ENCODE assay signal across 26 cellular contexts in genomic region chr11:126186031-126186698, GRCh38. TPM values are rescaled to one million over a fixed set of nuclear protein-coding genes. Genes with fewer than 3 reads are reported as not detected.
DNase-seq lines count a peak whose midpoint lies in the region; ATAC-seq and TF ChIP-seq lines count a peak whose summit lies in the region.
"Had no signal": no experiment of that assay in that cellular context is flagged by ENCODE, and none has a peak within 500 bp of the region (broad histone marks: within the 10 kb centered on the region; RNA-seq: fewer than 3 reads in every experiment).

No MANE protein-coding gene starts in this region.

- H2AFZ ChIP-seq in mammary epithelial cell (ENCODE audit: low read depth, low read length): no peak overlapping the region
- H2AFZ ChIP-seq: GM23248 had no signal

- dilution Hi-C loops in mammary epithelial cell (cut with HindIII; ENCODE audit: low sequenced_read_pairs): no loop called here

- no peak for TF ChIP-seq POLR2A in testis (IDR thresholded peaks at IDR 0.05)

- H3K27ac Mint-ChIP-seq in MCF 10A (ENCODE audit: low read depth, unreplicated experiment) (peak overlapping the region; percentile 46), nephron progenitor cell (peak overlapping the region; percentile 15)
- H3K27ac Mint-ChIP-seq: activated CD4-positive, alpha-beta T cell treated with anti-CD3 and anti-CD28 coated beads, Interleukin-2, amount 10 ng/mL, durations not matched to agents 7 days and 5 days; activated naive CD4-positive, alpha-beta T cell treated with anti-CD3 and anti-CD28 coated beads, Interleukin-2, amount 50 U/mL, for 24 hours; dendritic cell treated with granulocyte-macrophage colony-stimulating factor and Interleukin-4, amounts not matched to agents 40 ng/mL and 50 ng/mL, for 4 days had no signal

- H4K20me1 ChIP-seq in mammary epithelial cell (ENCODE audit: insufficient read depth, low read length): no peaks in the 10 kb centered on the region

- H3K4me1 ChIP-seq in mammary epithelial cell (ENCODE audit: insufficient read depth, low read length) (no peaks in the 10 kb centered on the region), heart right ventricle (no peaks in the 10 kb centered on the region), testis (no peaks in the 10 kb centered on the region)

- no peak overlapping the region for H3K27ac ChIP-seq in mammary epithelial cell (ENCODE audit: insufficient read depth, low read depth, low read length)
- no peak overlapping the region for H3K27ac ChIP-seq in heart right ventricle
- H3K27ac ChIP-seq in testis: no peak overlapping the region
- H3K27ac ChIP-seq: GM23248, RWPE1, skin epidermis, VCaP had no signal

- H3K27me3 Mint-ChIP-seq in MCF 10A (ENCODE audit: insufficient read depth, unreplicated experiment): no peaks in the 10 kb centered on the region
- H3K27me3 Mint-ChIP-seq in nephron progenitor cell (ENCODE audit: low read depth, poor library complexity): peaks cover 5% of the 10 kb centered on the region
- H3K27me3 Mint-ChIP-seq: activated CD4-positive, alpha-beta T cell treated with anti-CD3 and anti-CD28 coated beads, Interleukin-2, amount 10 ng/mL, durations not matched to agents 7 days and 5 days; activated naive CD4-positive, alpha-beta T cell treated with anti-CD3 and anti-CD28 coated beads, Interleukin-2, amount 50 U/mL, for 24 hours; dendritic cell treated with granulocyte-macrophage colony-stimulating factor and Interleukin-4, amounts not matched to agents 40 ng/mL and 50 ng/mL, for 4 days; naive thymus-derived CD8-positive, alpha-beta T cell had no signal

- H3K9me3 ChIP-seq in mammary epithelial cell (replicated peaks; ENCODE audit: insufficient read depth, low read length) (no peaks in the 10 kb centered on the region), heart right ventricle (no peaks in the 10 kb centered on the region), testis (no peaks in the 10 kb centered on the region)

- H3K36me3 Mint-ChIP-seq in MCF 10A (ENCODE audit: insufficient read depth, unreplicated experiment) (no peaks in the 10 kb centered on the region), nephron progenitor cell (ENCODE audit: low read depth) (peaks cover 37% of the 10 kb centered on the region)

- no peak overlapping the region for H3K9ac ChIP-seq in mammary epithelial cell (ENCODE audit: insufficient read depth, low read length)
- H3K9ac ChIP-seq: GM23248 had no signal

- BruUV-seq in MCF 10A (replicated peaks; lab: Mats Ljungman, UMichigan) (no TSS peak), mammary epithelial cell (replicated peaks; lab: Mats Ljungman, UMichigan) (no TSS peak)

- ATAC-seq in heart right ventricle: peak in 7 of 8 donors; percentile 37 to 83 (median 53)
- ATAC-seq in GM18868 (IDR thresholded peaks at IDR 0.05; ENCODE audit: unreplicated experiment): no peak
- no peak for ATAC-seq in GM19397 (IDR thresholded peaks at IDR 0.05; ENCODE audit: unreplicated experiment)
- ATAC-seq: naive thymus-derived CD8-positive, alpha-beta T cell had no signal

- no peak overlapping the region for H3K4me2 ChIP-seq in mammary epithelial cell (ENCODE audit: insufficient read depth, low read depth, low read length)

- in situ Hi-C loops in mammary epithelial cell (cut with MboI; ENCODE audit: low sequenced_read_pairs in 2 of 2): loop anchor here in 1 of 2 donors (5.0 kb wide), 1 partner anchor 254 kb away; no protein-coding TSS in a partner anchor

- WGBS in mammary epithelial cell (ENCODE audit: low coverage, missing lambda C conversion rate): 88% methylated on average over 5 of the region's 14 CpGs
- 64 to 88% methylated on average over 14 of the region's 14 CpGs for WGBS in heart right ventricle, 2 donors
- 76 to 84% methylated on average over 2 to 14 of the region's 14 CpGs for WGBS in testis, 2 donors

- no peak overlapping the region for H3K4me3 Mint-ChIP-seq in MCF 10A (ENCODE audit: unreplicated experiment)
- H3K4me3 Mint-ChIP-seq in nephron progenitor cell: no peak overlapping the region
- H3K4me3 Mint-ChIP-seq: activated CD4-positive, alpha-beta T cell treated with anti-CD3 and anti-CD28 coated beads, Interleukin-2, amount 10 ng/mL, durations not matched to agents 7 days and 5 days; activated naive CD4-positive, alpha-beta T cell treated with anti-CD3 and anti-CD28 coated beads, Interleukin-2, amount 50 U/mL, for 24 hours; dendritic cell treated with granulocyte-macrophage colony-stimulating factor and Interleukin-4, amounts not matched to agents 40 ng/mL and 50 ng/mL, for 4 days; naive thymus-derived CD8-positive, alpha-beta T cell had no signal

- CTCF ChIA-PET in MCF 10A (lab: Yijun Ruan, JAX) (interaction anchor here (0.6 to 4.9 kb wide), 4 partner anchors 45 to 964 kb away, joined by 3 to 24 read pairs (median 4); no protein-coding TSS in a partner anchor), mammary epithelial cell (lab: Charles Lee; ENCODE audit: low non-redundant PET) (no interaction called here)

- intact Hi-C loops in MCF 10A (cut with micrococcal nuclease): no loop called here
- intact Hi-C loops in mammary epithelial cell (cut with micrococcal nuclease): no loop called here
- intact Hi-C loops in heart right ventricle (cut with DNase I): loop anchor here in 1 of 10 donors (5.0 kb wide), 1 partner anchor 254 kb away; no protein-coding TSS in a partner anchor
- intact Hi-C loops in testis (cut with DNase I; ENCODE audit: low total_unique reads): no loop called here

- H3K79me2 ChIP-seq in mammary epithelial cell (ENCODE audit: insufficient read depth, low read length): no peaks in the 10 kb centered on the region

- no peaks in the 10 kb centered on the region for H3K27me3 ChIP-seq in mammary epithelial cell (ENCODE audit: insufficient read depth, low read length)
- no peaks in the 10 kb centered on the region for H3K27me3 ChIP-seq in heart right ventricle
- H3K27me3 ChIP-seq in testis: no peaks in the 10 kb centered on the region

- POLR2A ChIA-PET in MCF 10A (lab: Yijun Ruan, JAX): no interaction called here

- DNase-seq in MCF 10A (ENCODE audit: unreplicated experiment): no peak
- DNase-seq in mammary epithelial cell: no peak
- DNase-seq in heart right ventricle: peak; percentile 41 to 68
- no peak for DNase-seq in nephron progenitor cell
- DNase-seq in testis: peak; percentile 74
- DNase-seq in RKO (ENCODE audit: low spot score): no peak
- DNase-seq: 8988T; activated CD4-positive, alpha-beta T cell treated with anti-CD3 and anti-CD28 coated beads, Interleukin-2, amount 10 ng/mL, durations not matched to agents 7 days and 5 days; caudate nucleus; GDM1; GM23248; kidney glomerular epithelial cell; naive thymus-derived CD8-positive, alpha-beta T cell; NCI-H1092 treated with DMSO at 0.1 percent for 48 hours; NCI-H2029 treated with DMSO at 0.1 percent for 48 hours; NCI-H226; NCI-H774; posterior cingulate gyrus; stimulated activated CD4-positive, alpha-beta T cell treated with anti-CD3 and anti-CD28 coated beads, Interleukin-1b, Interleukin-23, amount 100 ng/mL, for 48 hours had no signal

- no peaks in the 10 kb centered on the region for H3K9me3 Mint-ChIP-seq in MCF 10A (ENCODE audit: unreplicated experiment)
- no peaks in the 10 kb centered on the region for H3K9me3 Mint-ChIP-seq in nephron progenitor cell
- H3K9me3 Mint-ChIP-seq: activated CD4-positive, alpha-beta T cell treated with anti-CD3 and anti-CD28 coated beads, Interleukin-2, amount 10 ng/mL, durations not matched to agents 7 days and 5 days; activated naive CD4-positive, alpha-beta T cell treated with anti-CD3 and anti-CD28 coated beads, Interleukin-2, amount 50 U/mL, for 24 hours; dendritic cell treated with granulocyte-macrophage colony-stimulating factor and Interleukin-4, amounts not matched to agents 40 ng/mL and 50 ng/mL, for 4 days; naive thymus-derived CD8-positive, alpha-beta T cell had no signal

- H3K4me1 Mint-ChIP-seq in MCF 10A (ENCODE audit: insufficient read depth, unreplicated experiment) (peaks cover 9% of the 10 kb centered on the region), nephron progenitor cell (peaks cover 54% of the 10 kb centered on the region)

- TF ChIP-seq CTCF in MCF 10A (IDR thresholded peaks at IDR 0.05; ENCODE audit: unreplicated experiment) (no peak), mammary epithelial cell (conservative IDR thresholded peaks at IDR 0.05 in 1 of 2, IDR thresholded peaks at IDR 0.05 in 1 of 2; ENCODE audit: extremely low read depth in 1 of 2, insufficient read depth in 1 of 2, low read depth in 1 of 2, low read length in 2 of 2) (no peak), heart right ventricle (IDR thresholded peaks at IDR 0.05) (no peak), nephron progenitor cell (IDR thresholded peaks at IDR 0.05) (no peak), testis (IDR thresholded peaks at IDR 0.05) (no peak)

- H3K36me3 ChIP-seq in mammary epithelial cell (ENCODE audit: insufficient read depth, low read length) (no peaks in the 10 kb centered on the region), heart right ventricle (peaks cover 0 to 52% (median 0%) of the 10 kb centered on the region in 9 donors), testis (ENCODE audit: low read depth, missing control alignments) (no peaks in the 10 kb centered on the region)

- H3K4me3 ChIP-seq in mammary epithelial cell (replicated peaks in 1 of 3; ENCODE audit: insufficient read depth in 1 of 3, low read depth in 2 of 3, low read length in 3 of 3): no peak overlapping the region
- no peak overlapping the region for H3K4me3 ChIP-seq in heart right ventricle
- H3K4me3 ChIP-seq in testis: no peak overlapping the region
- H3K4me3 ChIP-seq: GM23248, skin epidermis had no signal

RNA-seq across cellular contexts. Expression of gene RPUSD4, which starts 25.3 kb away (rescaled TPM):
- total RNA-seq in MCF 10A (2022): 19.4 and 26.7 TPM in 2 replicates
- total RNA-seq in mammary epithelial cell: 10 to 100 TPM; 20.5 to 26.6 TPM
- polyA plus RNA-seq in mammary epithelial cell: 25.6 TPM
- 11.4 TPM for polyA minus RNA-seq in mammary epithelial cell
- total RNA-seq in heart right ventricle: 10 to 100 TPM; 34.5 to 70.0 (median 37.4) TPM
- polyA plus RNA-seq in heart right ventricle: 10 to 100 TPM; 12.8 to 15.2 TPM
- 10 to 100 TPM; 25.9 to 33.8 TPM for total RNA-seq in testis
- polyA plus RNA-seq in testis (ENCODE audit: insufficient read depth, low read depth, low replicate concordance): 27.5 TPM

RNA-seq across cellular contexts. Expression of gene FAM118B, which starts 25.4 kb away (rescaled TPM):
- total RNA-seq in MCF 10A (2022) (8.3 and 13.4 TPM in 2 replicates), mammary epithelial cell (10 to 100 TPM; 16.0 to 27.7 TPM), heart right ventricle (10 to 100 TPM; 18.3 to 52.8 (median 24.7) TPM), testis (10 to 100 TPM; 27.4 to 36.3 TPM)
- polyA plus RNA-seq in mammary epithelial cell (15.4 TPM), heart right ventricle (1 to 10 TPM; 7.6 to 9.3 TPM), testis (ENCODE audit: insufficient read depth, low read depth, low replicate concordance) (50.3 TPM)
- polyA minus RNA-seq in mammary epithelial cell: 17.5 TPM

Comparison
In these comparisons a context has a peak if more than half of its experiments do, and no peak if none do; other contexts are left out.
1. DNase-seq: peak in heart right ventricle (2 of 2) and testis (single experiment); none in MCF 10A (single experiment), mammary epithelial cell (single experiment), nephron progenitor cell (single experiment) and RKO (single experiment).
2. ATAC-seq: peak in heart right ventricle (7 of 8); none in GM18868 (single experiment) and GM19397 (single experiment).